Comparison of ENCODE assay signal across 1 cellular context in genomic region chr19:622666-623065, GRCh38.
TF ChIP-seq lines count a peak whose summit lies in the region.

No MANE protein-coding gene starts in this region.

TF ChIP-seq in A549, 52 proteins besides CTCF, POLR2A, EP300 and RAD21:
- TF ChIP-seq NPAS2 (CRISPR knock-in tag; IDR thresholded peaks at IDR 0.05; ENCODE audit: borderline replicate concordance), result no peak
- TF ChIP-seq NR3C1 (IDR thresholded peaks at IDR 0.05), result no peak
- TF ChIP-seq MAX (IDR thresholded peaks at IDR 0.05), result no peak
